In the genomic region with DNA sequence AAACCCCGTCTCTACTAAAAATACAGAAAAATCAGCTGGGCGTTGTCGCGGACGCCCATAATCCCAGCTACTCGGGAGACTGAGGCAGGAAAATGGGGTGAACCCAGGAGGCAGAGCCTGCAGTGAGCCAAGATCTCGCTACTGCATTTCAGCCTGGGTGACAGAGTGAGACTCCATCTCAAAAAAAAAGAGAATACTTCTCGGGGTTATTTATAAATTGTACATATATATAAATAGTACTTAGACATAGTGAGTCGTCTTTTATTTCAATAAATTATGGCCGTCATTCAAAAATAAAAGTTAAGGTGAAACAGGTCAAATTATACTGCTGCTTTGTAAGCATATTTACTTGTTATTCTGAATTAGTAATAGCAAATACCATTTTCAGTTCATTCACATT, we compare ENCODE assay signal across 19 cellular contexts. TPM values are rescaled to one million over a fixed set of nuclear protein-coding genes. Genes with fewer than 3 reads are reported as not detected.
DNase-seq lines count a peak whose midpoint lies in the region; ATAC-seq, FAIRE-seq and TF ChIP-seq lines count a peak whose summit lies in the region.
"Had no signal": no experiment of that assay in that cellular context is flagged by ENCODE, and none has a peak within 500 bp of the region (broad histone marks: within the 10 kb centered on the region; RNA-seq: fewer than 3 reads in every experiment).

No MANE protein-coding gene starts in this region.

- TF ChIP-seq CTCF in left ventricle myocardium inferior (IDR thresholded peaks at IDR 0.05; ENCODE audit: borderline replicate concordance), result no peak

- no peak for ATAC-seq in right cardiac atrium
- ATAC-seq: A549; CD8-positive, alpha-beta T cell had no signal

- WGBS in right cardiac atrium, result 80% methylated on average over 10 of the region's 10 CpGs

- no peak for DNase-seq in left ventricle myocardium inferior
- DNase-seq in right cardiac atrium, result no peak
- DNase-seq in globus pallidus (ENCODE audit: low spot score), result no peak
- no peak for DNase-seq in dedifferentiated amniotic fluid mesenchymal stem cell (ENCODE audit: extremely low spot score)
- DNase-seq: AML-193; Caco-2; Calu3; CD4-positive, alpha-beta T cell; CD8-positive, alpha-beta T cell; DMS79 treated with DMSO at 0.1 percent for 48 hours; GF-D8 had no signal

- H3K9me3 ChIP-seq in left ventricle myocardium inferior (replicated peaks), result no peaks in the 10 kb centered on the region
- H3K9me3 ChIP-seq in right cardiac atrium (ENCODE audit: control insufficient read depth, low read length), result no peaks in the 10 kb centered on the region
- H3K9me3 ChIP-seq: A549; BLaER1 treated with 17β-estradiol and CSF1 and Interleukin-3, amounts not matched to agents 10 nM and 100 nM; Caco-2 had no signal

- H3K27me3 ChIP-seq in left ventricle myocardium inferior (ENCODE audit: low read depth) (no peaks in the 10 kb centered on the region), right cardiac atrium (ENCODE audit: control insufficient read depth, insufficient read depth) (no peaks in the 10 kb centered on the region)
- H3K27me3 ChIP-seq: BLaER1 treated with 17β-estradiol and CSF1 and Interleukin-3, amounts not matched to agents 10 nM and 100 nM had no signal

- FAIRE-seq in islet of Langerhans (lab: Jason Lieb, UNC), result peak; percentile 36
- FAIRE-seq: A549, D721Med, GM12891, GM19239 had no signal

- H3K4me1 ChIP-seq in left ventricle myocardium inferior, result peaks cover 55% of the 10 kb centered on the region
- peaks cover 3% of the 10 kb centered on the region for H3K4me1 ChIP-seq in right cardiac atrium (ENCODE audit: control insufficient read depth, insufficient read depth, low read length)

- H3K36me3 ChIP-seq in left ventricle myocardium inferior, result peaks cover 20% of the 10 kb centered on the region

- H3K27ac ChIP-seq in left ventricle myocardium inferior (replicated peaks) (peak overlapping the region; percentile 27), right cardiac atrium (ENCODE audit: low read length) (no peak overlapping the region)
- H3K27ac ChIP-seq: 22Rv1; A549; BLaER1 treated with 17β-estradiol and CSF1 and Interleukin-3, amounts not matched to agents 10 nM and 100 nM; C4-2B had no signal

- intact Hi-C loops in left ventricle myocardium inferior (cut with micrococcal nuclease), result no loop called here
- intact Hi-C loops in right cardiac atrium (cut with DNase I), result loop anchor here in 1 of 4 donors (10.0 kb wide), 1 partner anchor 55 kb away; the partner anchor contains the start of gene PPP4R2

- H3K4me3 ChIP-seq in left ventricle myocardium inferior (no peak overlapping the region), right cardiac atrium (ENCODE audit: low read length) (no peak overlapping the region)
- H3K4me3 ChIP-seq: A549; BLaER1 treated with 17β-estradiol and CSF1 and Interleukin-3, amounts not matched to agents 10 nM and 100 nM had no signal

RNA-seq across cellular contexts. Expression of gene EBLN2, which starts 12.1 kb away (rescaled TPM):
- total RNA-seq in left ventricle myocardium inferior (0.99 TPM), right cardiac atrium (1 to 10 TPM; 1.0 to 2.6 (median 1.2) TPM)
- polyA plus RNA-seq in right cardiac atrium, result 1.2 TPM

RNA-seq across cellular contexts. Expression of gene PPP4R2, which starts 52.7 kb away (rescaled TPM):
- total RNA-seq in left ventricle myocardium inferior (55.5 TPM), right cardiac atrium (10 to 100 TPM; 52.0 to 73.7 (median 71.8) TPM)
- 18.3 TPM for polyA plus RNA-seq in right cardiac atrium
